9 cellular contexts compared by ENCODE assay signal in genomic region chr21:45248893-45249381, GRCh38. TPM values are rescaled to one million over a fixed set of nuclear protein-coding genes. Genes with fewer than 3 reads are reported as not detected.
DNase-seq lines count a peak whose midpoint lies in the region; ATAC-seq and TF ChIP-seq lines count a peak whose summit lies in the region.
"Had no signal": no experiment of that assay in that cellular context is flagged by ENCODE, and none has a peak within 500 bp of the region (broad histone marks: within the 10 kb centered on the region; RNA-seq: fewer than 3 reads in every experiment).

No MANE protein-coding gene starts in this region.

- no peak for TF ChIP-seq POLR2A in body of pancreas (IDR thresholded peaks at IDR 0.05)

- TF ChIP-seq CTCF in body of pancreas (IDR thresholded peaks at IDR 0.05) (no peak), upper lobe of right lung (IDR thresholded peaks at IDR 0.05) (no peak)

- H3K9me3 Mint-ChIP-seq in immature natural killer cell, result peaks cover 4 to 7% (median 5%) of the 10 kb centered on the region in 6 donors

- H3K4me3 Mint-ChIP-seq in immature natural killer cell, result no peak overlapping the region

- H3K27me3 ChIP-seq in body of pancreas (peaks cover 0 to 8% of the 10 kb centered on the region in 2 donors), upper lobe of right lung (no peaks in the 10 kb centered on the region)

- peaks cover 0 to 4% (median 0%) of the 10 kb centered on the region in 3 donors for H3K36me3 Mint-ChIP-seq in immature natural killer cell

- ATAC-seq in body of pancreas, result peak; percentile 27
- ATAC-seq in left colon, result peak; percentile 38
- peak; percentile 24 for ATAC-seq in upper lobe of right lung
- ATAC-seq in HG02642 (IDR thresholded peaks at IDR 0.05; ENCODE audit: poor library complexity, unreplicated experiment), result no peak

- no peaks in the 10 kb centered on the region for H3K4me1 Mint-ChIP-seq in immature natural killer cell

- WGBS in body of pancreas, 2 donors, result 41 to 48% methylated on average over 11 to 14 of the region's 14 CpGs

- H3K4me3 ChIP-seq in body of pancreas (no peak overlapping the region), upper lobe of right lung (peak overlapping the region; percentile 16)

- H3K27ac ChIP-seq in body of pancreas, result no peak overlapping the region
- H3K27ac ChIP-seq in upper lobe of right lung, result no peak overlapping the region
- H3K27ac ChIP-seq: epithelial cell of prostate had no signal

- H3K9me3 ChIP-seq in body of pancreas, result no peaks in the 10 kb centered on the region
- H3K9me3 ChIP-seq in upper lobe of right lung, result no peaks in the 10 kb centered on the region

- DNase-seq in NCI-H2227 (lab: John Stamatoyannopoulos, UW; ENCODE audit: unreplicated experiment) (peak; percentile 43), NCI-H2227 treated with DMSO at 0.1 percent for 48 hours (lab: John Stamatoyannopoulos, UW) (no peak), body of pancreas (peak in 1 of 4 donors; percentile 35), left colon (peak in 1 of 2 donors; percentile 73), upper lobe of right lung (no peak), immature natural killer cell (no peak), HCEC 1CT (no peak)

- H3K27me3 Mint-ChIP-seq in immature natural killer cell (ENCODE audit: low read depth in 3 of 3), result peaks cover 2 to 11% (median 3%) of the 10 kb centered on the region in 3 donors

- H3K27ac Mint-ChIP-seq in immature natural killer cell, result no peak overlapping the region

- intact Hi-C loops in body of pancreas (cut with DNase I) (no loop called here), left colon (cut with DNase I, micrococcal nuclease) (no loop called here), upper lobe of right lung (cut with DNase I) (no loop called here)

- H3K36me3 ChIP-seq in body of pancreas (replicated peaks in 1 of 2; ENCODE audit: insufficient read depth in 1 of 2, low read depth in 2 of 2), result no peaks in the 10 kb centered on the region
- H3K36me3 ChIP-seq in upper lobe of right lung, result no peaks in the 10 kb centered on the region

- H3K4me1 ChIP-seq in body of pancreas, result peaks cover 12% of the 10 kb centered on the region
- no peaks in the 10 kb centered on the region for H3K4me1 ChIP-seq in upper lobe of right lung

RNA-seq across cellular contexts. Expression of gene POFUT2, which starts 38.8 kb away (rescaled TPM):
- total RNA-seq in body of pancreas, result 10 to 100 TPM; 16.3 to 46.1 TPM
- 10 to 100 TPM; 21.7 to 26.1 TPM for total RNA-seq in left colon
- total RNA-seq in upper lobe of right lung, result 29.0 TPM
- polyA plus RNA-seq in immature natural killer cell, result 1 to 10 TPM; 1.1 to 5.2 (median 4.7) TPM
